In genomic region chr16:1918890-1919679, GRCh38 we compare ENCODE assay signal across 1 cellular context.
A peak's percentile ranks its signal among the peaks of the same experiment; 100 is the strongest.
TF ChIP-seq lines count a peak whose summit lies in the region.

No MANE protein-coding gene starts in this region.

TF ChIP-seq in neural cell, 6 proteins besides CTCF, POLR2A, EP300 and RAD21:
- no peak for TF ChIP-seq MXI1 (conservative IDR thresholded peaks at IDR 0.05; ENCODE audit: poor library complexity, severe bottlenecking)
- TF ChIP-seq EZH2 (IDR thresholded peaks at IDR 0.05; ENCODE audit: borderline replicate concordance, insufficient read depth, low read length, poor library complexity, severe bottlenecking), result peak; percentile 3
TF ChIP-seq in neural cell: peak in this region for 1.
